In genomic region chr1:219189021-219189824, GRCh38 we compare ENCODE assay signal across 8 cellular contexts. TPM values are rescaled to one million over a fixed set of nuclear protein-coding genes. Genes with fewer than 3 reads are reported as not detected.
DNase-seq lines count a peak whose midpoint lies in the region; ATAC-seq lines count a peak whose summit lies in the region.

No MANE protein-coding gene starts in this region.

- H4K91ac ChIP-seq in mesenchymal stem cell (ENCODE audit: low read length) = no peak overlapping the region

- peaks cover 4% of the 10 kb centered on the region for H3K9me3 ChIP-seq in mesenchymal stem cell (ENCODE audit: control insufficient read depth, low read length)

- H3K27ac ChIP-seq in mesenchymal stem cell (ENCODE audit: low read length, poor library complexity, severe bottlenecking) = peak overlapping the region; percentile 86

- H3K4me1 ChIP-seq in mesenchymal stem cell (ENCODE audit: control insufficient read depth, insufficient read depth, low read depth, low read length) = no peaks in the 10 kb centered on the region

- H3K4me3 ChIP-seq in mesenchymal stem cell (ENCODE audit: insufficient read depth in 1 of 2, low read depth in 1 of 2, low read length in 2 of 2) = no peak overlapping the region

- H3K4ac ChIP-seq in mesenchymal stem cell (ENCODE audit: low read depth in 1 of 2, low read length in 2 of 2) = no peak overlapping the region

- no peak overlapping the region for H2AK5ac ChIP-seq in mesenchymal stem cell (ENCODE audit: low read length, severe bottlenecking)

- H2BK120ac ChIP-seq in mesenchymal stem cell (ENCODE audit: low read depth, low read length) = no peak overlapping the region

- DNase-seq in AG08395 (ENCODE audit: low spot score) (peak; percentile 57), astrocyte of the hippocampus (ENCODE audit: low read depth, low spot score) (peak; percentile 77), mesenchymal stem cell (peak; percentile 62), SW 1271 (lab: John Stamatoyannopoulos, UW) (no peak), NCI-H510A treated with DMSO at 0.1 percent for 48 hours (lab: John Stamatoyannopoulos, UW) (no peak)
- DNase-seq in activated effector memory CD4-positive, alpha-beta T cell treated with Interleukin-2 at 50 U/mL for 16 hours = no peak

- H2AFZ ChIP-seq in mesenchymal stem cell (ENCODE audit: low read depth, low read length) = no peak overlapping the region

- H2BK15ac ChIP-seq in mesenchymal stem cell (ENCODE audit: low read depth, poor library complexity, severe bottlenecking) = no peak overlapping the region

- no peak overlapping the region for H2BK5ac ChIP-seq in mesenchymal stem cell (ENCODE audit: low read depth, low read length, poor library complexity, severe bottlenecking)

- H3K23ac ChIP-seq in mesenchymal stem cell (ENCODE audit: low read length in 2 of 2) = no peak overlapping the region

- H3K9ac ChIP-seq in mesenchymal stem cell (ENCODE audit: low read length) = peak overlapping the region; percentile 83

- H3K27me3 ChIP-seq in mesenchymal stem cell (ENCODE audit: control insufficient read depth in 1 of 2, insufficient read depth in 1 of 2, low read length in 2 of 2) = no peaks in the 10 kb centered on the region

- ATAC-seq in GM19043 (IDR thresholded peaks at IDR 0.05; ENCODE audit: low read depth, unreplicated experiment) (peak; percentile 66), HG03135 (IDR thresholded peaks at IDR 0.05; ENCODE audit: unreplicated experiment) (peak; percentile 56)

- H2BK12ac ChIP-seq in mesenchymal stem cell (ENCODE audit: low read length in 2 of 2) = no peak overlapping the region

- no peak overlapping the region for H3K14ac ChIP-seq in mesenchymal stem cell (ENCODE audit: low read length in 2 of 2)

- no peak overlapping the region for H4K8ac ChIP-seq in mesenchymal stem cell (ENCODE audit: low read length)

- H3K4me2 ChIP-seq in mesenchymal stem cell (ENCODE audit: low read length, poor library complexity, severe bottlenecking) = no peak overlapping the region

- peaks cover 11% of the 10 kb centered on the region for H3K79me1 ChIP-seq in mesenchymal stem cell (replicated peaks; ENCODE audit: low read length, poor library complexity, severe bottlenecking)

- peaks cover 0 to 36% of the 10 kb centered on the region in 2 experiments for H3K36me3 ChIP-seq in mesenchymal stem cell (ENCODE audit: control insufficient read depth in 1 of 2, insufficient read depth in 2 of 2, low read depth in 1 of 2, low read length in 2 of 2)

- H3K18ac ChIP-seq in mesenchymal stem cell (ENCODE audit: low read depth in 1 of 2, low read length in 2 of 2) = no peak overlapping the region

RNA-seq across cellular contexts. Expression of gene LYPLAL1, which starts 15.5 kb away (rescaled TPM):
- 15.9 TPM for polyA plus RNA-seq in mesenchymal stem cell (2013, experiment 1 of 2)
- 18.2 TPM for polyA plus RNA-seq in mesenchymal stem cell (2013, experiment 2 of 2)

Comparison
In these comparisons a context has a peak if more than half of its experiments do, and no peak if none do; other contexts are left out.
1. DNase-seq: peak in AG08395 (single experiment), astrocyte of the hippocampus (single experiment) and mesenchymal stem cell (single experiment); none in activated effector memory CD4-positive, alpha-beta T cell treated with Interleukin-2 at 50 U/mL for 16 hours (single experiment), SW 1271 (0 of 2) and NCI-H510A treated with DMSO at 0.1 percent for 48 hours (single experiment).